Comparison of ENCODE assay signal across 9 cellular contexts in genomic region chr14:102084931-102085330, GRCh38. TPM values are rescaled to one million over a fixed set of nuclear protein-coding genes. Genes with fewer than 3 reads are reported as not detected.
DNase-seq lines count a peak whose midpoint lies in the region; ATAC-seq and TF ChIP-seq lines count a peak whose summit lies in the region.
"Had no signal": no experiment of that assay in that cellular context is flagged by ENCODE, and none has a peak within 500 bp of the region (broad histone marks: within the 10 kb centered on the region; RNA-seq: fewer than 3 reads in every experiment).

No MANE protein-coding gene starts in this region.

- intact Hi-C loops in activated CD4-positive, alpha-beta T cell treated with anti-CD3 and anti-CD28 coated beads for 36 hours (cut with DNase I, micrococcal nuclease): loop anchor here (5.0 to 10.0 kb wide), 7 partner anchors 63 to 1762 kb away; partner anchors contain the start of genes PPP1R13B (in 1 of the 2), WDR25 (in 1 of the 2) and ZNF839 (in 1 of the 2)
- intact Hi-C loops in activated CD8-positive, alpha-beta T cell treated with anti-CD3 and anti-CD28 coated beads for 36 hours (cut with micrococcal nuclease): loop anchor here (10.0 kb wide), 1 partner anchor 60 kb away; no protein-coding TSS in a partner anchor

- H3K4me1 Mint-ChIP-seq in activated CD4-positive, alpha-beta T cell treated with anti-CD3 and anti-CD28 coated beads for 36 hours: peaks cover 65% of the 10 kb centered on the region
- peaks cover 56% of the 10 kb centered on the region for H3K4me1 Mint-ChIP-seq in activated CD8-positive, alpha-beta T cell treated with anti-CD3 and anti-CD28 coated beads for 36 hours (ENCODE audit: low read depth)
- H3K4me1 Mint-ChIP-seq in stimulated activated memory B cell treated with anti-CD40 and anti-IgM and Interleukin-4, amounts not matched to agents 10 μg/mL and 1 μg/mL and 100 μg/mL, for 72 hours: peaks cover 74% of the 10 kb centered on the region

- TF ChIP-seq CTCF in activated CD8-positive, alpha-beta T cell treated with anti-CD3 and anti-CD28 coated beads for 36 hours (IDR thresholded peaks at IDR 0.05): no peak

- POLR2A ChIA-PET in activated CD4-positive, alpha-beta T cell treated with anti-CD3 and anti-CD28 coated beads for 36 hours (lab: Charles Lee): interaction anchor here (0.6 kb wide), 2 partner anchors 45 to 272 kb away, joined by 3 read pairs; no protein-coding TSS in a partner anchor
- POLR2A ChIA-PET in activated CD8-positive, alpha-beta T cell treated with anti-CD3 and anti-CD28 coated beads for 36 hours (lab: Charles Lee): interaction anchor here (0.6 to 2.7 kb wide), 11 partner anchors 8 to 236 kb away, joined by 3 to 14 read pairs (median 4); no protein-coding TSS in a partner anchor

- H3K36me3 Mint-ChIP-seq in activated CD4-positive, alpha-beta T cell treated with anti-CD3 and anti-CD28 coated beads for 36 hours (ENCODE audit: low read depth): peaks cover 71% of the 10 kb centered on the region
- peaks cover 67% of the 10 kb centered on the region for H3K36me3 Mint-ChIP-seq in activated CD8-positive, alpha-beta T cell treated with anti-CD3 and anti-CD28 coated beads for 36 hours (ENCODE audit: low read depth)
- peaks cover 59% of the 10 kb centered on the region for H3K36me3 Mint-ChIP-seq in stimulated activated memory B cell treated with anti-CD40 and anti-IgM and Interleukin-4, amounts not matched to agents 10 μg/mL and 1 μg/mL and 100 μg/mL, for 72 hours

- no peaks in the 10 kb centered on the region for H3K9me3 Mint-ChIP-seq in activated CD4-positive, alpha-beta T cell treated with anti-CD3 and anti-CD28 coated beads for 36 hours (ENCODE audit: low read depth)
- no peaks in the 10 kb centered on the region for H3K9me3 Mint-ChIP-seq in activated CD8-positive, alpha-beta T cell treated with anti-CD3 and anti-CD28 coated beads for 36 hours
- H3K9me3 Mint-ChIP-seq in stimulated activated memory B cell treated with anti-CD40 and anti-IgM and Interleukin-4, amounts not matched to agents 10 μg/mL and 1 μg/mL and 100 μg/mL, for 72 hours: no peaks in the 10 kb centered on the region

- no peaks in the 10 kb centered on the region for H3K9me3 ChIP-seq in iPS-18c (ENCODE audit: control insufficient read depth, insufficient read depth, low read length)

- no peaks in the 10 kb centered on the region for H3K27me3 Mint-ChIP-seq in activated CD4-positive, alpha-beta T cell treated with anti-CD3 and anti-CD28 coated beads for 36 hours
- no peaks in the 10 kb centered on the region for H3K27me3 Mint-ChIP-seq in activated CD8-positive, alpha-beta T cell treated with anti-CD3 and anti-CD28 coated beads for 36 hours
- no peaks in the 10 kb centered on the region for H3K27me3 Mint-ChIP-seq in stimulated activated memory B cell treated with anti-CD40 and anti-IgM and Interleukin-4, amounts not matched to agents 10 μg/mL and 1 μg/mL and 100 μg/mL, for 72 hours

- CTCF ChIA-PET in activated CD4-positive, alpha-beta T cell treated with anti-CD3 and anti-CD28 coated beads for 36 hours (lab: Charles Lee): interaction anchor here (1.0 to 3.1 kb wide), 2 partner anchors 12 to 378 kb away, joined by 4 to 17 read pairs; no protein-coding TSS in a partner anchor
- CTCF ChIA-PET in activated CD8-positive, alpha-beta T cell treated with anti-CD3 and anti-CD28 coated beads for 36 hours (lab: Charles Lee): interaction anchor here (1.1 to 2.4 kb wide), 4 partner anchors 11 to 229 kb away, joined by 3 to 14 read pairs (median 4); no protein-coding TSS in a partner anchor

- no peak for ATAC-seq in activated CD4-positive, alpha-beta T cell treated with anti-CD3 and anti-CD28 coated beads for 36 hours
- no peak for ATAC-seq in activated CD8-positive, alpha-beta T cell treated with anti-CD3 and anti-CD28 coated beads for 36 hours
- no peak for ATAC-seq in stimulated activated memory B cell treated with anti-CD40 and anti-IgM and Interleukin-4, amounts not matched to agents 10 μg/mL and 1 μg/mL and 100 μg/mL, for 72 hours
- no peak for ATAC-seq in HG03108 (IDR thresholded peaks at IDR 0.05; ENCODE audit: unreplicated experiment)

- H3K27ac Mint-ChIP-seq in activated CD4-positive, alpha-beta T cell treated with anti-CD3 and anti-CD28 coated beads for 36 hours: peak overlapping the region; percentile 76
- H3K27ac Mint-ChIP-seq in activated CD8-positive, alpha-beta T cell treated with anti-CD3 and anti-CD28 coated beads for 36 hours: peak overlapping the region; percentile 77
- peak overlapping the region; percentile 44 for H3K27ac Mint-ChIP-seq in stimulated activated memory B cell treated with anti-CD40 and anti-IgM and Interleukin-4, amounts not matched to agents 10 μg/mL and 1 μg/mL and 100 μg/mL, for 72 hours

- no peak for DNase-seq in activated CD4-positive, alpha-beta T cell treated with anti-CD3 and anti-CD28 coated beads for 36 hours
- DNase-seq in activated CD4-positive, alpha-beta T cell treated with anti-CD3 and anti-CD28 coated beads for 48 hours: no peak
- no peak for DNase-seq in activated CD8-positive, alpha-beta T cell treated with anti-CD3 and anti-CD28 coated beads for 36 hours
- DNase-seq in DMS53 (lab: John Stamatoyannopoulos, UW) (no peak), DMS 273 treated with DMSO at 0.1 percent for 48 hours (lab: John Stamatoyannopoulos, UW) (no peak)
- DNase-seq: ACHN had no signal

- H3K4me3 Mint-ChIP-seq in activated CD4-positive, alpha-beta T cell treated with anti-CD3 and anti-CD28 coated beads for 36 hours: peak overlapping the region; percentile 77
- H3K4me3 Mint-ChIP-seq in activated CD8-positive, alpha-beta T cell treated with anti-CD3 and anti-CD28 coated beads for 36 hours: peak overlapping the region; percentile 80
- peak overlapping the region; percentile 73 for H3K4me3 Mint-ChIP-seq in stimulated activated memory B cell treated with anti-CD40 and anti-IgM and Interleukin-4, amounts not matched to agents 10 μg/mL and 1 μg/mL and 100 μg/mL, for 72 hours

- peak overlapping the region; percentile 55 for H3K4me3 ChIP-seq in iPS-18c (ENCODE audit: insufficient read depth, low read depth, low read length)

RNA-seq across cellular contexts. Expression of gene HSP90AA1, which starts 1.9 kb away (rescaled TPM):
- total RNA-seq in activated CD4-positive, alpha-beta T cell treated with anti-CD3 and anti-CD28 coated beads for 36 hours: 1,000 to 10,000 TPM; 1,344 to 1,372 TPM
- 1,000 to 10,000 TPM; 1,101 to 1,115 TPM for total RNA-seq in activated CD8-positive, alpha-beta T cell treated with anti-CD3 and anti-CD28 coated beads for 36 hours

RNA-seq across cellular contexts. Expression of gene WDR20, which starts 54.8 kb away (rescaled TPM):
- total RNA-seq in activated CD4-positive, alpha-beta T cell treated with anti-CD3 and anti-CD28 coated beads for 36 hours: 10 to 100 TPM; 18.2 to 24.8 TPM
- total RNA-seq in activated CD8-positive, alpha-beta T cell treated with anti-CD3 and anti-CD28 coated beads for 36 hours: 10 to 100 TPM; 18.5 to 21.6 TPM
